In genomic region chr12:117674763-117675162, GRCh38 we compare ENCODE assay signal across 10 cellular contexts.
"Had no signal": no experiment of that assay in that cellular context is flagged by ENCODE, and none has a peak within 500 bp of the region (broad histone marks: within the 10 kb centered on the region; RNA-seq: fewer than 3 reads in every experiment).

No MANE protein-coding gene starts in this region.

- DNase-seq: GM23248, GOT3, H9, HCEC 1CT, HFFc6, KBM-7 had no signal

- H3K4me2 ChIP-seq: KMS-11 had no signal

- ATAC-seq: HepG2 had no signal

- H2AFZ ChIP-seq: GM23248 had no signal

- H3K27ac ChIP-seq: GM23248, HL-60, KMS-11 had no signal

- H3K4me3 ChIP-seq: GM23248 had no signal

- H3K9ac ChIP-seq: GM23248, KMS-11 had no signal

- FAIRE-seq: H54, HepG2 had no signal
